Comparison of ENCODE assay signal across 18 cellular contexts in the genomic region with DNA sequence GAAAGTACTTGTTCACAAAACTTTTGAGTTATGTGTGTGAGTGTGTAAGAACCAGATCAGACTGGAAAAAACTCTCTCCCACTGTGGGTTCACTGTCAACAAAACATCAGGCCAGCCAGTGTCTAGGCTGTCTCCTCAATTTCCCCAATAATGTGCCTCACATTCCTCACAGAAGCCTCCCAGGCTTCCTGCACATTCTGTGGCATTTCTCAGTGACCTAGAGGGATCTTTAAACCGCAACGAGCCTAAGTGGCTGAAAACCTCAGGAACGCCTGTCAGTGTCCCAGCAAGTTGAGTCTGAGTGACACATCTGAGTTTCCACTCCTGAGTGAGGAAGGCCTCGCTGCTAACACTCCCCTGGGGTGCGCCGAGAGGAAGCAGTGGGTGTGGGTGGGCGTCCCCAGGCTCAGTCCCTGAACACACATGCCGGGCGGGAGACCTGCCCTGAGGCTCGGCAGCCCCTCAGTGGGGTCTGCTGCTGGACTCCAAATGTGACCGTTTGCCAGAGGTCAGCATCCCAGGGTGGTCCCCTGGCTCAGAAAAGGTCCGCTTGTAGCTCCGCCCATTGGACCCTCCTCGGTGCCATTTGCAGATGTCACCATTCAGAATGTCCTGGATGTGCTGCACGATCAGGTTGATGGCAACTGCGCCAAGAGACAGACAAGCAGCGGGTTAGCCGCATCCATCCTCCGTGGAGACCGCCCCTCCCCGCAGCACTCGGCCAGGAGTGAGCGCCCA. TPM values are rescaled to one million over a fixed set of nuclear protein-coding genes. Genes with fewer than 3 reads are reported as not detected.
DNase-seq lines count a peak whose midpoint lies in the region; TF ChIP-seq lines count a peak whose summit lies in the region.
"Had no signal": no experiment of that assay in that cellular context is flagged by ENCODE, and none has a peak within 500 bp of the region (broad histone marks: within the 10 kb centered on the region; RNA-seq: fewer than 3 reads in every experiment).

No MANE protein-coding gene starts in this region.

- no peak for DNase-seq in activated CD4-positive, alpha-beta memory T cell treated with anti-CD3 and anti-CD28 coated beads for 36 hours
- DNase-seq in activated CD4-positive, alpha-beta memory T cell treated with anti-CD3 and anti-CD28 coated beads, Interleukin-2, amount 10 ng/mL, durations not matched to agents 7 days and 5 days = no peak
- DNase-seq in SK-N-MC (ENCODE audit: low read depth, low spot score) (no peak), fibroblast of lung (ENCODE audit: low read depth in 2 of 2) (peak; percentile 16 to 17), sigmoid colon (peak; percentile 46), kidney glomerular epithelial cell (lab: John Stamatoyannopoulos, UW) (no peak), HT-29 (ENCODE audit: low spot score) (no peak), SW 1271 (lab: John Stamatoyannopoulos, UW) (no peak)
- DNase-seq: activated CD4-positive, alpha-beta T cell treated with anti-CD3 and anti-CD28 coated beads, Interleukin-2, amount 50 U/mL, for 48 hours; colonic mucosa; DMS79; left lung; NCI-H146; thyroid gland had no signal

- H3K79me2 ChIP-seq in fibroblast of lung (ENCODE audit: control insufficient read depth, insufficient read depth, low read length) = peaks cover 2% of the 10 kb centered on the region

- TF ChIP-seq CTCF in fibroblast of lung (conservative IDR thresholded peaks at IDR 0.05 in 1 of 2, IDR thresholded peaks at IDR 0.05 in 1 of 2; ENCODE audit: low read depth in 1 of 2, low read length in 2 of 2) (no peak), sigmoid colon (IDR thresholded peaks at IDR 0.05) (no peak)

- H3K4me2 ChIP-seq in fibroblast of lung (ENCODE audit: extremely low read depth, insufficient read depth, low read length) = no peak overlapping the region

- H3K27ac Mint-ChIP-seq in activated CD4-positive, alpha-beta memory T cell treated with anti-CD3 and anti-CD28 coated beads for 36 hours = peak overlapping the region; percentile 45
- H3K27ac Mint-ChIP-seq in activated CD4-positive, alpha-beta memory T cell treated with anti-CD3 and anti-CD28 coated beads, Interleukin-2, amount 10 ng/mL, durations not matched to agents 7 days and 5 days = no peak overlapping the region

- H3K27me3 ChIP-seq in fibroblast of lung (ENCODE audit: control insufficient read depth, insufficient read depth, low read length) (no peaks in the 10 kb centered on the region), sigmoid colon (no peaks in the 10 kb centered on the region)
- H3K27me3 ChIP-seq: colonic mucosa, gastroesophageal sphincter, left lung, thyroid gland had no signal

- H3K36me3 ChIP-seq in SK-N-MC (ENCODE audit: insufficient read depth, low read length) = peaks cover 57% of the 10 kb centered on the region
- peaks cover 36% of the 10 kb centered on the region for H3K36me3 ChIP-seq in fibroblast of lung (ENCODE audit: control insufficient read depth, insufficient read depth, low read length)
- H3K36me3 ChIP-seq in sigmoid colon = peaks cover 55 to 99% (median 71%) of the 10 kb centered on the region in 4 donors

- H3K4me3 ChIP-seq in SK-N-MC (no peak overlapping the region), fibroblast of lung (replicated peaks in 1 of 4; ENCODE audit: control extremely low read depth in 1 of 4, insufficient read depth in 1 of 4, low read depth in 3 of 4, low read length in 4 of 4) (no peak overlapping the region), sigmoid colon (no peak overlapping the region)
- H3K4me3 ChIP-seq: colonic mucosa, gastroesophageal sphincter, left lung, thyroid gland had no signal

- H3K4me1 Mint-ChIP-seq in activated CD4-positive, alpha-beta memory T cell treated with anti-CD3 and anti-CD28 coated beads for 36 hours (ENCODE audit: low read depth) = peaks cover 12% of the 10 kb centered on the region
- H3K4me1 Mint-ChIP-seq in activated CD4-positive, alpha-beta memory T cell treated with anti-CD3 and anti-CD28 coated beads, Interleukin-2, amount 10 ng/mL, durations not matched to agents 7 days and 5 days = peaks cover 12% of the 10 kb centered on the region

- H3K27ac ChIP-seq in SK-N-MC = peak overlapping the region; percentile 51; the same call in 1 of the 2 replicates
- H3K27ac ChIP-seq in fibroblast of lung (ENCODE audit: insufficient read depth, low read length) = no peak overlapping the region
- no peak overlapping the region for H3K27ac ChIP-seq in sigmoid colon
- H3K27ac ChIP-seq: colonic mucosa, gastroesophageal sphincter, left lung, thyroid gland had no signal

- H4K20me1 ChIP-seq in fibroblast of lung (ENCODE audit: control insufficient read depth, extremely low read depth, insufficient read depth, low read length) = no peaks in the 10 kb centered on the region

- CTCF ChIA-PET in activated CD4-positive, alpha-beta memory T cell treated with anti-CD3 and anti-CD28 coated beads for 36 hours (lab: Charles Lee) = no interaction called here
- CTCF ChIA-PET in activated CD4-positive, alpha-beta memory T cell treated with anti-CD3 and anti-CD28 coated beads, Interleukin-2, amount 10 ng/mL, durations not matched to agents 7 days and 5 days (lab: Charles Lee) = no interaction called here

- H3K9ac ChIP-seq in SK-N-MC (ENCODE audit: insufficient read length) (no peak overlapping the region), fibroblast of lung (ENCODE audit: insufficient read depth, low read length) (no peak overlapping the region)

- 90 to 92% methylated on average over 23 of the region's 23 CpGs for WGBS in sigmoid colon, 2 donors

- no peaks in the 10 kb centered on the region for H3K9me3 ChIP-seq in SK-N-MC (ENCODE audit: low read depth, low read length)
- H3K9me3 ChIP-seq in fibroblast of lung (ENCODE audit: control insufficient read depth, insufficient read depth, low read depth, low read length) = no peaks in the 10 kb centered on the region
- no peaks in the 10 kb centered on the region for H3K9me3 ChIP-seq in sigmoid colon
- H3K9me3 ChIP-seq: colonic mucosa, gastroesophageal sphincter, left lung, thyroid gland had no signal

- H3K4me3 Mint-ChIP-seq in activated CD4-positive, alpha-beta memory T cell treated with anti-CD3 and anti-CD28 coated beads for 36 hours = no peak overlapping the region
- no peak overlapping the region for H3K4me3 Mint-ChIP-seq in activated CD4-positive, alpha-beta memory T cell treated with anti-CD3 and anti-CD28 coated beads, Interleukin-2, amount 10 ng/mL, durations not matched to agents 7 days and 5 days

- H2AFZ ChIP-seq in fibroblast of lung (ENCODE audit: low read length) = no peak overlapping the region

- H3K36me3 Mint-ChIP-seq in activated CD4-positive, alpha-beta memory T cell treated with anti-CD3 and anti-CD28 coated beads for 36 hours = peaks cover 43% of the 10 kb centered on the region
- H3K36me3 Mint-ChIP-seq in activated CD4-positive, alpha-beta memory T cell treated with anti-CD3 and anti-CD28 coated beads, Interleukin-2, amount 10 ng/mL, durations not matched to agents 7 days and 5 days (ENCODE audit: low read depth) = peaks cover 52% of the 10 kb centered on the region

- no peaks in the 10 kb centered on the region for H3K27me3 Mint-ChIP-seq in activated CD4-positive, alpha-beta memory T cell treated with anti-CD3 and anti-CD28 coated beads for 36 hours
- no peaks in the 10 kb centered on the region for H3K27me3 Mint-ChIP-seq in activated CD4-positive, alpha-beta memory T cell treated with anti-CD3 and anti-CD28 coated beads, Interleukin-2, amount 10 ng/mL, durations not matched to agents 7 days and 5 days

- TF ChIP-seq POLR2A in sigmoid colon (IDR thresholded peaks at IDR 0.05) = no peak

- H3K4me1 ChIP-seq in fibroblast of lung (ENCODE audit: control insufficient read depth, extremely low read depth, insufficient read depth, low read length) (no peaks in the 10 kb centered on the region), sigmoid colon (peaks cover 0 to 3% (median 3%) of the 10 kb centered on the region in 4 donors)

- no peaks in the 10 kb centered on the region for H3K9me3 Mint-ChIP-seq in activated CD4-positive, alpha-beta memory T cell treated with anti-CD3 and anti-CD28 coated beads for 36 hours
- H3K9me3 Mint-ChIP-seq in activated CD4-positive, alpha-beta memory T cell treated with anti-CD3 and anti-CD28 coated beads, Interleukin-2, amount 10 ng/mL, durations not matched to agents 7 days and 5 days = no peaks in the 10 kb centered on the region

- intact Hi-C loops in activated CD4-positive, alpha-beta memory T cell treated with anti-CD3 and anti-CD28 coated beads for 36 hours (cut with micrococcal nuclease) = no loop called here
- intact Hi-C loops in sigmoid colon (cut with DNase I) = no loop called here

- POLR2A ChIA-PET in activated CD4-positive, alpha-beta memory T cell treated with anti-CD3 and anti-CD28 coated beads for 36 hours (lab: Charles Lee) = no interaction called here
- POLR2A ChIA-PET in activated CD4-positive, alpha-beta memory T cell treated with anti-CD3 and anti-CD28 coated beads, Interleukin-2, amount 10 ng/mL, durations not matched to agents 7 days and 5 days (lab: Charles Lee) = interaction anchor here (0.9 to 1.6 kb wide), 2 partner anchors 9 to 152 kb away, joined by 3 read pairs; no protein-coding TSS in a partner anchor

- TF ChIP-seq EP300 in sigmoid colon (IDR thresholded peaks at IDR 0.05) = no peak

RNA-seq across cellular contexts. Expression of a gene that starts 6.3 kb away (rescaled TPM):
- 10 to 100 TPM; 15.7 to 18.6 TPM for total RNA-seq in activated CD4-positive, alpha-beta memory T cell treated with anti-CD3 and anti-CD28 coated beads for 36 hours
- 10 to 100 TPM; 23.8 to 24.6 TPM for total RNA-seq in activated CD4-positive, alpha-beta memory T cell treated with anti-CD3 and anti-CD28 coated beads, Interleukin-2, amount 10 ng/mL, durations not matched to agents 7 days and 5 days
- 20.3 and 22.3 TPM in 2 replicates for total RNA-seq in fibroblast of lung
- polyA plus RNA-seq in fibroblast of lung = 20.9 and 25.9 TPM in 2 replicates
- polyA plus RNA-seq in fibroblast of lung (2012) = 22.6 and 28.3 TPM in 2 replicates
- polyA minus RNA-seq in fibroblast of lung (ENCODE audit: low replicate concordance) = 31.7 and 57.0 TPM in 2 replicates
- 10 to 100 TPM; 35.7 to 67.5 (median 52.0) TPM for total RNA-seq in sigmoid colon
- polyA plus RNA-seq in sigmoid colon = 10 to 100 TPM; 20.8 to 30.1 (median 28.2) TPM
- total RNA-seq in HT-29 (2014; rRNA removed; shearing (Covaris generic)) = 22.1 and 34.0 TPM in 2 replicates

RNA-seq across cellular contexts. Expression of a gene that starts 20.6 kb away (rescaled TPM):
- total RNA-seq in activated CD4-positive, alpha-beta memory T cell treated with anti-CD3 and anti-CD28 coated beads for 36 hours = not detected
- not detected for total RNA-seq in activated CD4-positive, alpha-beta memory T cell treated with anti-CD3 and anti-CD28 coated beads, Interleukin-2, amount 10 ng/mL, durations not matched to agents 7 days and 5 days
- total RNA-seq in fibroblast of lung (not detected in 2 replicates), sigmoid colon (not detected)
- polyA plus RNA-seq in fibroblast of lung (not detected in 2 replicates), sigmoid colon (1 to 10 TPM in 2 of 3 donors, under 1 TPM in 1; 0.45 to 3.6 (median 1.4) TPM)
- polyA plus RNA-seq in fibroblast of lung (2012) = not detected in 2 replicates
- not detected in 2 replicates for polyA minus RNA-seq in fibroblast of lung (ENCODE audit: low replicate concordance)
- total RNA-seq in HT-29 (2014; rRNA removed; shearing (Covaris generic)) = 0.10 and 0.23 TPM in 2 replicates
- total RNA-seq: A172, gastroesophageal sphincter, HT1080, RPMI7951, thyroid gland had no signal

RNA-seq across cellular contexts. Expression of a gene that starts 22.0 kb away (rescaled TPM):
- 10 to 100 TPM; 42.8 to 43.2 TPM for total RNA-seq in activated CD4-positive, alpha-beta memory T cell treated with anti-CD3 and anti-CD28 coated beads for 36 hours
- total RNA-seq in activated CD4-positive, alpha-beta memory T cell treated with anti-CD3 and anti-CD28 coated beads, Interleukin-2, amount 10 ng/mL, durations not matched to agents 7 days and 5 days = 10 to 100 TPM; 52.5 to 53.8 TPM
- total RNA-seq in fibroblast of lung (24.9 and 36.7 TPM in 2 replicates), sigmoid colon (10 to 100 TPM; 21.9 to 61.2 (median 30.0) TPM)
- polyA plus RNA-seq in fibroblast of lung (17.7 and 22.6 TPM in 2 replicates), sigmoid colon (10 to 100 TPM in 1 of 3 donors, 1 to 10 TPM in 2; 3.6 to 19.8 (median 4.4) TPM)
- 23.8 and 32.4 TPM in 2 replicates for polyA plus RNA-seq in fibroblast of lung (2012)
- 53.0 and 107 TPM in 2 replicates for polyA minus RNA-seq in fibroblast of lung (ENCODE audit: low replicate concordance)
- 22.1 and 26.2 TPM in 2 replicates for total RNA-seq in HT-29 (2014; rRNA removed; shearing (Covaris generic))

Comparison
In these comparisons a context has a peak if more than half of its experiments do, and no peak if none do; other contexts are left out.
1. DNase-seq: peak in fibroblast of lung (2 of 2) and sigmoid colon (single experiment); none in activated CD4-positive, alpha-beta memory T cell treated with anti-CD3 and anti-CD28 coated beads for 36 hours (single experiment), activated CD4-positive, alpha-beta memory T cell treated with anti-CD3 and anti-CD28 coated beads, Interleukin-2, amount 10 ng/mL, durations not matched to agents 7 days and 5 days (single experiment), SK-N-MC (single experiment), kidney glomerular epithelial cell (single experiment), HT-29 (single experiment) and SW 1271 (0 of 2).